In genomic region chr18:2898131-2898640, GRCh38 we compare ENCODE assay signal across 12 cellular contexts. TPM values are rescaled to one million over a fixed set of nuclear protein-coding genes. Genes with fewer than 3 reads are reported as not detected.
DNase-seq lines count a peak whose midpoint lies in the region; ATAC-seq and TF ChIP-seq lines count a peak whose summit lies in the region.
"Had no signal": no experiment of that assay in that cellular context is flagged by ENCODE, and none has a peak within 500 bp of the region (broad histone marks: within the 10 kb centered on the region; RNA-seq: fewer than 3 reads in every experiment).

No MANE protein-coding gene starts in this region.

- H3K36me3 ChIP-seq in cardiac muscle cell (no peaks in the 10 kb centered on the region), left ventricle myocardium inferior (no peaks in the 10 kb centered on the region), vagina (no peaks in the 10 kb centered on the region)

- POLR2A ChIA-PET in activated CD4-positive, alpha-beta T cell treated with anti-CD3 and anti-CD28 coated beads for 36 hours (lab: Charles Lee), result no interaction called here

- TF ChIP-seq CTCF in cardiac muscle cell (IDR thresholded peaks at IDR 0.05; ENCODE audit: low read depth, low read length) (no peak), left ventricle myocardium inferior (IDR thresholded peaks at IDR 0.05; ENCODE audit: borderline replicate concordance) (no peak), vagina (IDR thresholded peaks at IDR 0.05) (no peak)

- H3K27ac ChIP-seq in cardiac muscle cell (peak overlapping the region; percentile 99), left ventricle myocardium inferior (replicated peaks) (peak overlapping the region; percentile 27), vagina (peak overlapping the region; percentile 40)

- intact Hi-C loops in Right ventricle myocardium inferior (cut with DNase I) (no loop called here), left ventricle myocardium inferior (cut with micrococcal nuclease) (no loop called here), vagina (cut with DNase I) (no loop called here)
- intact Hi-C loops in activated CD4-positive, alpha-beta T cell treated with anti-CD3 and anti-CD28 coated beads for 36 hours (cut with DNase I, micrococcal nuclease), result no loop called here

- H3K4me1 Mint-ChIP-seq in activated CD4-positive, alpha-beta T cell treated with anti-CD3 and anti-CD28 coated beads for 36 hours, result peaks cover 15% of the 10 kb centered on the region

- H3K36me3 Mint-ChIP-seq in activated CD4-positive, alpha-beta T cell treated with anti-CD3 and anti-CD28 coated beads for 36 hours (ENCODE audit: low read depth), result peaks cover 4% of the 10 kb centered on the region
- H3K36me3 Mint-ChIP-seq: CD4-positive, CD25-positive, alpha-beta regulatory T cell had no signal

- H3K27ac Mint-ChIP-seq in activated CD4-positive, alpha-beta T cell treated with anti-CD3 and anti-CD28 coated beads for 36 hours, result no peak overlapping the region

- no peaks in the 10 kb centered on the region for H3K27me3 Mint-ChIP-seq in activated CD4-positive, alpha-beta T cell treated with anti-CD3 and anti-CD28 coated beads for 36 hours
- H3K27me3 Mint-ChIP-seq: CD4-positive, CD25-positive, alpha-beta regulatory T cell had no signal

- H3K4me3 Mint-ChIP-seq in activated CD4-positive, alpha-beta T cell treated with anti-CD3 and anti-CD28 coated beads for 36 hours, result no peak overlapping the region
- H3K4me3 Mint-ChIP-seq: CD4-positive, CD25-positive, alpha-beta regulatory T cell had no signal

- no peak for TF ChIP-seq POLR2A in vagina (IDR thresholded peaks at IDR 0.05)

- CTCF ChIA-PET in activated CD4-positive, alpha-beta T cell treated with anti-CD3 and anti-CD28 coated beads for 36 hours (lab: Charles Lee), result interaction anchor here (1.2 to 2.1 kb wide), 2 partner anchors 13 to 230 kb away, joined by 3 to 6 read pairs; no protein-coding TSS in a partner anchor

- DNase-seq in cardiac muscle cell (ENCODE audit: low read depth in 1 of 2, low spot score in 1 of 2) (no peak), Right ventricle myocardium inferior (ENCODE audit: missing footprints) (no peak), RPMI7951 (ENCODE audit: low read depth) (peak; percentile 49), left ventricle myocardium inferior (no peak), vagina (ENCODE audit: extremely low spot score in 2 of 2) (no peak)
- DNase-seq in stimulated activated naive CD4-positive, alpha-beta T cell treated with Interleukin-2 at 50 U/mL for 16 hours (lab: John Stamatoyannopoulos, UW), result no peak
- DNase-seq in activated CD4-positive, alpha-beta T cell treated with anti-CD3 and anti-CD28 coated beads for 36 hours, result no peak
- DNase-seq: activated CD4-positive, alpha-beta T cell treated with anti-CD3 and anti-CD28 coated beads, Interleukin-2, amount 50 U/mL, for 48 hours; CD4-positive, CD25-positive, alpha-beta regulatory T cell; dermis blood vessel endothelial cell; NCI-H510A treated with DMSO at 0.1 percent for 48 hours had no signal

- no peak for ATAC-seq in Right ventricle myocardium inferior
- no peak for ATAC-seq in GM21825 (IDR thresholded peaks at IDR 0.05; ENCODE audit: unreplicated experiment)
- no peak for ATAC-seq in activated CD4-positive, alpha-beta T cell treated with anti-CD3 and anti-CD28 coated beads for 36 hours

- H3K4me1 ChIP-seq in cardiac muscle cell (ENCODE audit: low read depth) (peaks cover 75% of the 10 kb centered on the region), left ventricle myocardium inferior (peaks cover 76% of the 10 kb centered on the region), vagina (peaks cover 38% of the 10 kb centered on the region)

- peaks cover 9% of the 10 kb centered on the region for H3K9me3 Mint-ChIP-seq in activated CD4-positive, alpha-beta T cell treated with anti-CD3 and anti-CD28 coated beads for 36 hours (ENCODE audit: low read depth)

- H3K9me3 ChIP-seq in cardiac muscle cell (ENCODE audit: low read depth) (no peaks in the 10 kb centered on the region), left ventricle myocardium inferior (replicated peaks) (peaks cover 5% of the 10 kb centered on the region), vagina (no peaks in the 10 kb centered on the region)

- H3K4me3 ChIP-seq in cardiac muscle cell (no peak overlapping the region), left ventricle myocardium inferior (no peak overlapping the region), vagina (no peak overlapping the region)

- H3K27me3 ChIP-seq in cardiac muscle cell (no peaks in the 10 kb centered on the region), left ventricle myocardium inferior (ENCODE audit: low read depth) (no peaks in the 10 kb centered on the region), vagina (no peaks in the 10 kb centered on the region)

RNA-seq across cellular contexts. Expression of gene EMILIN2, which starts 51.4 kb away (rescaled TPM):
- total RNA-seq in cardiac muscle cell, result 75.9 and 134 TPM in 2 replicates
- 96.8 and 116 TPM in 2 replicates for polyA plus RNA-seq in cardiac muscle cell
- total RNA-seq in Right ventricle myocardium inferior, result 24.6 TPM
- total RNA-seq in RPMI7951 (2014; rRNA removed; shearing (Covaris generic)), result 5.4 and 8.1 TPM in 2 replicates
- total RNA-seq in left ventricle myocardium inferior, result 12.4 TPM
- total RNA-seq in vagina, result 26.8 TPM
- total RNA-seq in activated CD4-positive, alpha-beta T cell treated with anti-CD3 and anti-CD28 coated beads for 36 hours, result 10 to 100 TPM; 12.0 to 15.7 TPM

Comparison
In these comparisons a context has a peak if more than half of its experiments do, and no peak if none do; other contexts are left out.
1. H3K27ac ChIP-seq: peak in every context shown above with its lines; median percentile 99 in cardiac muscle cell; 40 in vagina; 27 in left ventricle myocardium inferior.